8 cellular contexts compared by ENCODE assay signal in genomic region chr13:102597029-102598015, GRCh38. TPM values are rescaled to one million over a fixed set of nuclear protein-coding genes. Genes with fewer than 3 reads are reported as not detected.
A peak's percentile ranks its signal among the peaks of the same experiment; 100 is the strongest.
DNase-seq lines count a peak whose midpoint lies in the region; ATAC-seq, FAIRE-seq and TF ChIP-seq lines count a peak whose summit lies in the region.

No MANE protein-coding gene starts in this region.

- no peaks in the 10 kb centered on the region for H3K27me3 Mint-ChIP-seq in mesothelial cell of epicardium (ENCODE audit: low read depth)

- WGBS in H1 (ENCODE audit: extremely low coverage in 1 of 2, insufficient coverage in 1 of 2, insufficient read length in 1 of 2, insufficient replicate concordance in 2 of 2, low coverage in 1 of 2, low lambda C conversion rate in 2 of 2, missing lambda C conversion rate in 1 of 2), 2 experiments = 2% methylated on average over 33 of the region's 70 CpGs; no CpG with 5 or more reads in 1 of the 2 experiments

- H3K79me2 ChIP-seq in H1 (ENCODE audit: control insufficient read depth in 1 of 2, insufficient read depth in 2 of 2, low read length in 2 of 2) = peaks cover 35 to 64% of the 10 kb centered on the region in 2 experiments

- H2BK5ac ChIP-seq in H1 (ENCODE audit: low read depth, low read length) = no peak overlapping the region; the same call in 1 of the 2 replicates

- H3K4me1 ChIP-seq in H1 (replicated peaks in 1 of 4; ENCODE audit: control insufficient read depth in 3 of 4, insufficient read depth in 4 of 4, low read length in 3 of 4) (peaks cover 4 to 9% (median 7%) of the 10 kb centered on the region in 4 experiments; a peak in 6 of 7 replicates), tibial artery (peaks cover 0 to 40% (median 18%) of the 10 kb centered on the region in 4 donors)

- H3K4ac ChIP-seq in H1 (replicated peaks; ENCODE audit: insufficient read length, low read depth, low read length) = no peak overlapping the region

- TF ChIP-seq RAD21 in Ishikawa (IDR thresholded peaks at IDR 0.05; ENCODE audit: low read depth) (no peak), H1 (IDR thresholded peaks at IDR 0.05 in 1 of 2, conservative IDR thresholded peaks at IDR 0.05 in 1 of 2; ENCODE audit: low read depth in 2 of 2, low read length in 2 of 2) (no peak)

- H3K27me3 ChIP-seq in H1 (replicated peaks in 1 of 4; ENCODE audit: control insufficient read depth in 3 of 4, extremely low read depth in 1 of 4, insufficient read depth in 3 of 4, low read length in 3 of 4) (no peaks in the 10 kb centered on the region), tibial artery (no peaks in the 10 kb centered on the region)

- no peak overlapping the region for H2BK15ac ChIP-seq in H1 (ENCODE audit: low read length)

- TF ChIP-seq POLR2A in H1 (IDR thresholded peaks at IDR 0.05; ENCODE audit: control extremely low read depth in 1 of 2, low read depth in 2 of 2, low read length in 2 of 2) = no peak

- H3K36me3 ChIP-seq in H1 (ENCODE audit: control insufficient read depth in 2 of 4, insufficient read depth in 4 of 4, low read length in 3 of 4) (no peaks in the 10 kb centered on the region), tibial artery (no peaks in the 10 kb centered on the region)

- no peak overlapping the region for H2BK120ac ChIP-seq in H1 (replicated peaks; ENCODE audit: low read depth, low read length)

- H4K91ac ChIP-seq in H1 (replicated peaks; ENCODE audit: insufficient read length, low read length) = peak overlapping the region; percentile 77

- ATAC-seq in GM21619 (IDR thresholded peaks at IDR 0.05; ENCODE audit: unreplicated experiment) = peak; percentile 29

- CTCF ChIA-PET in GM10248 (lab: Yijun Ruan, JAX) = interaction anchor here (0.7 to 9.7 kb wide), 5 partner anchors 9 to 205 kb away, joined by 3 to 103 read pairs (median 4); no protein-coding TSS in a partner anchor
- CTCF ChIA-PET in H1 (lab: Charles Lee; ENCODE audit: partially characterized antibody) = interaction anchor here (0.7 to 1.2 kb wide), 4 partner anchors 16 to 1700 kb away, joined by 3 to 6 read pairs (median 3); no protein-coding TSS in a partner anchor

- peaks cover 6% of the 10 kb centered on the region for H3K23me2 ChIP-seq in H1 (ENCODE audit: low read depth, low read length)

- H3K14ac ChIP-seq in H1 (ENCODE audit: insufficient read length) = no peak overlapping the region

- H3K27ac Mint-ChIP-seq in mesothelial cell of epicardium = peak overlapping the region; percentile 99

- H4K20me1 ChIP-seq in H1 (replicated peaks in 1 of 2; ENCODE audit: control insufficient read depth in 1 of 2, insufficient read depth in 2 of 2, low read length in 2 of 2) = peaks cover 10% of the 10 kb centered on the region in 2 experiments

- H3K36me3 Mint-ChIP-seq in mesothelial cell of epicardium = no peaks in the 10 kb centered on the region

- peak overlapping the region; percentile 50 for H4K5ac ChIP-seq in H1 (ENCODE audit: insufficient read length, low read depth, low read length)

- H3K9ac ChIP-seq in H1 (replicated peaks in 1 of 4; ENCODE audit: extremely low read depth in 1 of 4, low read depth in 3 of 4, low read length in 3 of 4) = peak overlapping the region; percentile 84 to 86 (median 86)

- H3K4me3 ChIP-seq in WI38 (ENCODE audit: low read depth, low read length) (peak overlapping the region; percentile 95), H1 (ENCODE audit: extremely low read depth in 1 of 4, insufficient read depth in 2 of 4, low read depth in 3 of 4, low read length in 4 of 4) (peak overlapping the region; percentile 85 to 92 (median 88)), tibial artery (peak overlapping the region; percentile 92 to 95)

- peak; percentile 30 for DNase-seq in GM10248 (ENCODE audit: extremely low spot score)
- no peak for DNase-seq in H1 (ENCODE audit: low read depth in 1 of 2, low spot score in 2 of 2)
- peak in 1 of 2 experiments; percentile 49 for DNase-seq in mesothelial cell of epicardium (ENCODE audit: low spot score in 2 of 2, unreplicated experiment in 2 of 2)
- peak; percentile 30 to 70 for DNase-seq in tibial artery
- no peak for DNase-seq in NCI-H2029 (lab: John Stamatoyannopoulos, UW)

- peak overlapping the region; percentile 50 for H3K56ac ChIP-seq in H1 (replicated peaks; ENCODE audit: insufficient read length, low read depth, low read length)

- POLR2A ChIA-PET in GM10248 (lab: Yijun Ruan, JAX) = interaction anchor here (0.6 to 1.7 kb wide), 3 partner anchors 8 to 248 kb away, joined by 3 to 8 read pairs (median 7); partner anchors contain the start of gene ERCC5
- POLR2A ChIA-PET in H1 (lab: Charles Lee; ENCODE audit: partially characterized antibody) = interaction anchor here (0.7 to 1.9 kb wide), 9 partner anchors 8 to 631 kb away, joined by 3 to 9 read pairs (median 3); partner anchors contain the start of genes ERCC5 and TEX30

- 0 out of 2 replicates have a peak, but pooled peaks cover 4% of the 10 kb centered on the region for H3K79me1 ChIP-seq in H1 (ENCODE audit: low read depth, low read length)

- H4K8ac ChIP-seq in H1 (ENCODE audit: extremely low read depth, insufficient read depth, low read length) = peak overlapping the region; percentile 93; the same call in 1 of the 2 replicates

- H2AK5ac ChIP-seq in H1 (ENCODE audit: low read depth, low read length) = no peak overlapping the region

- H3K4me1 Mint-ChIP-seq in mesothelial cell of epicardium = peaks cover 31% of the 10 kb centered on the region

- H3K23ac ChIP-seq in H1 (ENCODE audit: insufficient read length) = no peak overlapping the region

- intact Hi-C loops in tibial artery (cut with DNase I; ENCODE audit: low total_unique reads) = loop anchor here (5.0 kb wide), 2 partner anchors 50 to 200 kb away; partner anchors contain the start of genes BIVM and POGLUT2

- no peak overlapping the region for H2BK20ac ChIP-seq in H1 (ENCODE audit: low read length)

- H3K4me2 ChIP-seq in H1 (ENCODE audit: insufficient read depth in 1 of 2, low read depth in 2 of 2, low read length in 2 of 2) = peak overlapping the region; percentile 71 to 84

- H3K9me3 Mint-ChIP-seq in mesothelial cell of epicardium = no peaks in the 10 kb centered on the region

- peak overlapping the region; percentile 73 for H3K27ac ChIP-seq in H1 (ENCODE audit: low read depth, low read length)
- H3K27ac ChIP-seq in tibial artery = peak overlapping the region; percentile 99

- no peak overlapping the region for H2AFZ ChIP-seq in H1 (ENCODE audit: low read length)

- H3K9me3 ChIP-seq in H1 (ENCODE audit: insufficient read depth in 2 of 2, low read depth in 1 of 2, low read length in 1 of 2) (no peaks in the 10 kb centered on the region), tibial artery (no peaks in the 10 kb centered on the region)

- H3K4me3 Mint-ChIP-seq in mesothelial cell of epicardium = peak overlapping the region; percentile 91

- no peak for TF ChIP-seq EP300 in Ishikawa (IDR thresholded peaks at IDR 0.05; ENCODE audit: borderline replicate concordance)
- no peak for TF ChIP-seq EP300 in H1 (IDR thresholded peaks at IDR 0.05; ENCODE audit: borderline replicate concordance in 1 of 2, low read depth in 2 of 2, low read length in 2 of 2)

- H3K18ac ChIP-seq in H1 (ENCODE audit: extremely low read depth, low read length) = no peak overlapping the region

- TF ChIP-seq CTCF in GM10248 (IDR thresholded peaks at IDR 0.05; ENCODE audit: control extremely low read depth, extremely low read depth, low read depth, missing control alignments) = no peak
- no peak for TF ChIP-seq CTCF in WI38 (IDR thresholded peaks at IDR 0.05; ENCODE audit: low read depth, low read length)
- no peak for TF ChIP-seq CTCF in H1 (IDR thresholded peaks at IDR 0.05; ENCODE audit: control extremely low read depth in 1 of 3, insufficient read depth in 1 of 3, low read depth in 1 of 3, low read length in 3 of 3)
- TF ChIP-seq CTCF in mesothelial cell of epicardium (IDR thresholded peaks at IDR 0.05; ENCODE audit: unreplicated experiment) = no peak
- no peak for TF ChIP-seq CTCF in tibial artery (IDR thresholded peaks at IDR 0.05)

- no peak overlapping the region for H2BK12ac ChIP-seq in H1 (ENCODE audit: low read depth, low read length)

- no peak for FAIRE-seq in H1 (lab: Jason Lieb, UNC)

TF ChIP-seq in Ishikawa, 13 proteins besides CTCF, POLR2A, EP300 and RAD21:
- TF ChIP-seq FOXM1 (IDR thresholded peaks at IDR 0.05; ENCODE audit: borderline replicate concordance, low read depth) (no peak), ZBTB7A (IDR thresholded peaks at IDR 0.05; ENCODE audit: low read depth) (peak; percentile 42; the same call in 1 of the 2 replicates)

TF ChIP-seq in H1, 55 proteins besides CTCF, POLR2A, EP300 and RAD21 (continues in another document):
- TF ChIP-seq CBX5 (IDR thresholded peaks at IDR 0.05; ENCODE audit: low read depth, low read length) (no peak), SUZ12 (IDR thresholded peaks at IDR 0.05; ENCODE audit: low read length) (no peak), GTF2F1 (IDR thresholded peaks at IDR 0.05; ENCODE audit: borderline replicate concordance, low read depth, low read length) (no peak), BCL11A (IDR thresholded peaks at IDR 0.05; ENCODE audit: low read depth in 2 of 2, low read length in 2 of 2) (no peak), USF2 (IDR thresholded peaks at IDR 0.05; ENCODE audit: low read length) (no peak), GABPA (IDR thresholded peaks at IDR 0.05; ENCODE audit: borderline replicate concordance, insufficient read depth, low read length) (no peak), RBBP5 (IDR thresholded peaks at IDR 0.05; ENCODE audit: borderline replicate concordance, low read depth, low read length) (no peak), TBP (IDR thresholded peaks at IDR 0.05; ENCODE audit: low read depth, low read length) (no peak), SIN3A (conservative IDR thresholded peaks at IDR 0.05 in 1 of 2, IDR thresholded peaks at IDR 0.05 in 1 of 2; ENCODE audit: low read depth in 1 of 2, low read length in 2 of 2) (no peak; a peak in 1 of 4 replicates), TCF12 (IDR thresholded peaks at IDR 0.05; ENCODE audit: low read depth, low read length) (no peak)

RNA-seq across cellular contexts. Expression of gene TPP2, which starts 0.5 kb away (rescaled TPM):
- 80.4 and 85.7 TPM in 2 replicates for total RNA-seq in H1 (2021; fragmentation: NEBNext Ultra II Directional; extraction: Animal tissue kit (Norgen Biotek cat#: 25700))
- 10.7 and 15.9 TPM in 2 replicates for polyA plus RNA-seq in H1 (2011; rRNA removed)
- polyA plus RNA-seq in H1 (2011; cell fraction: cytosol; rRNA removed) = 26.0 TPM
- polyA plus RNA-seq in H1 (2011; cell fraction: nucleus; rRNA removed) = 20.4 TPM
- 28.4 to 63.1 TPM (median 40.4 TPM) in 4 replicates for polyA plus RNA-seq in H1 (2012, experiment 1 of 2)
- 2.9 TPM for polyA plus RNA-seq in H1 (2012, experiment 2 of 2)
- 60.1 TPM for polyA plus RNA-seq in H1 (2013, experiment 1 of 2)
- polyA plus RNA-seq in H1 (2013, experiment 2 of 2) = 54.8 TPM
- 60.4 and 76.8 TPM in 2 replicates for polyA minus RNA-seq in H1 (2011; rRNA and poly(A)+ RNA removed)
- polyA minus RNA-seq in H1 (2011; cell fraction: cytosol; rRNA and poly(A)+ RNA removed) = 36.3 TPM
- polyA minus RNA-seq in H1 (2011; cell fraction: nucleus; rRNA and poly(A)+ RNA removed) = 98.6 TPM
- total RNA-seq in mesothelial cell of epicardium = 44.6 to 54.2 TPM (median 45.4 TPM) in 3 replicates

Comparison
In these comparisons a context has a peak if more than half of its experiments do, and no peak if none do; other contexts are left out.
1. DNase-seq: peak in GM10248 (single experiment) and tibial artery (2 of 2); none in H1 (0 of 2) and NCI-H2029 (single experiment).
2. Peak in every context shown above with its lines, with median percentiles within 50 percentile points of each other: H3K4me3 ChIP-seq.